ENCODE assay signal across 26 cellular contexts in genomic region chr2:135064149-135064548, GRCh38. TPM values are rescaled to one million over a fixed set of nuclear protein-coding genes. Genes with fewer than 3 reads are reported as not detected.
A peak's percentile ranks its signal among the peaks of the same experiment; 100 is the strongest.
DNase-seq lines count a peak whose midpoint lies in the region; ATAC-seq and TF ChIP-seq lines count a peak whose summit lies in the region.
"Had no signal": no experiment of that assay in that cellular context is flagged by ENCODE, and none has a peak within 500 bp of the region (broad histone marks: within the 10 kb centered on the region; RNA-seq: fewer than 3 reads in every experiment).

No MANE protein-coding gene starts in this region.

- H3K4me3 ChIP-seq in GM23338 (no peak overlapping the region), ascending aorta (no peak overlapping the region), tibial artery (peak overlapping the region in 1 of 2 donors; percentile 9)
- H3K4me3 ChIP-seq: BLaER1 treated with 17β-estradiol and CSF1 and Interleukin-3, amounts not matched to agents 10 nM and 100 nM; SK-N-MC had no signal

- peak overlapping the region; percentile 1 for H3K4me3 Mint-ChIP-seq in activated naive CD8-positive, alpha-beta T cell
- H3K4me3 Mint-ChIP-seq in activated naive CD8-positive, alpha-beta T cell treated with anti-CD3 and anti-CD28 coated beads, Interleukin-2, amount 50 U/mL, for 24 hours, result no peak overlapping the region
- H3K4me3 Mint-ChIP-seq in GM23338, result no peak overlapping the region
- H3K4me3 Mint-ChIP-seq: CD4-positive, alpha-beta memory T cell had no signal

- H4K20me1 ChIP-seq in GM23338 (replicated peaks; ENCODE audit: insufficient read depth), result peaks cover 13% of the 10 kb centered on the region

- peaks cover 39% of the 10 kb centered on the region for H3K36me3 Mint-ChIP-seq in activated naive CD8-positive, alpha-beta T cell
- H3K36me3 Mint-ChIP-seq in activated naive CD8-positive, alpha-beta T cell treated with anti-CD3 and anti-CD28 coated beads, Interleukin-2, amount 50 U/mL, for 24 hours (ENCODE audit: low read depth), result peaks cover 65% of the 10 kb centered on the region
- H3K36me3 Mint-ChIP-seq in GM23338 (ENCODE audit: low read depth), result peaks cover 65% of the 10 kb centered on the region

- H3K9me3 ChIP-seq in ascending aorta (no peaks in the 10 kb centered on the region), tibial artery (no peaks in the 10 kb centered on the region)

- ATAC-seq in activated naive CD8-positive, alpha-beta T cell treated with anti-CD3 and anti-CD28 coated beads, Interleukin-2, amount 50 U/mL, for 24 hours, result no peak
- no peak for ATAC-seq in GM23338
- ATAC-seq in esophagus mucosa, result no peak
- ATAC-seq in GM18873 (IDR thresholded peaks at IDR 0.05; ENCODE audit: low FRiP score, unreplicated experiment), result no peak
- ATAC-seq: HepG2 had no signal

- H3K4me2 ChIP-seq in GM23338, result no peak overlapping the region

- H3K9me3 Mint-ChIP-seq in activated naive CD8-positive, alpha-beta T cell (ENCODE audit: low read depth), result no peaks in the 10 kb centered on the region
- peaks cover 14% of the 10 kb centered on the region for H3K9me3 Mint-ChIP-seq in activated naive CD8-positive, alpha-beta T cell treated with anti-CD3 and anti-CD28 coated beads, Interleukin-2, amount 50 U/mL, for 24 hours
- H3K9me3 Mint-ChIP-seq in GM23338, result peaks cover 8% of the 10 kb centered on the region

- no peak for TF ChIP-seq CTCF in GM23338 (conservative IDR thresholded peaks at IDR 0.05; ENCODE audit: low read depth in 2 of 2)
- TF ChIP-seq CTCF in ascending aorta (IDR thresholded peaks at IDR 0.05), result no peak
- TF ChIP-seq CTCF in tibial artery (IDR thresholded peaks at IDR 0.05), result no peak

- H3K9me2 ChIP-seq in GM23338 (ENCODE audit: insufficient read depth), result no peaks in the 10 kb centered on the region

- no peak overlapping the region for H3K27ac Mint-ChIP-seq in activated naive CD8-positive, alpha-beta T cell
- H3K27ac Mint-ChIP-seq in activated naive CD8-positive, alpha-beta T cell treated with anti-CD3 and anti-CD28 coated beads, Interleukin-2, amount 50 U/mL, for 24 hours, result no peak overlapping the region
- 0 out of 2 replicates have a peak overlapping the region, but pooled peaks have one; percentile 0 for H3K27ac Mint-ChIP-seq in GM23338
- H3K27ac Mint-ChIP-seq: CD4-positive, alpha-beta memory T cell had no signal

- peaks cover 62% of the 10 kb centered on the region for H3K4me1 Mint-ChIP-seq in activated naive CD8-positive, alpha-beta T cell (ENCODE audit: low read depth)
- peaks cover 54% of the 10 kb centered on the region for H3K4me1 Mint-ChIP-seq in activated naive CD8-positive, alpha-beta T cell treated with anti-CD3 and anti-CD28 coated beads, Interleukin-2, amount 50 U/mL, for 24 hours
- no peaks in the 10 kb centered on the region for H3K4me1 Mint-ChIP-seq in GM23338

- H3K4me1 ChIP-seq in GM23338 (ENCODE audit: insufficient read depth), result no peaks in the 10 kb centered on the region
- peaks cover 0 to 14% of the 10 kb centered on the region in 2 donors for H3K4me1 ChIP-seq in ascending aorta
- peaks cover 0 to 44% (median 9%) of the 10 kb centered on the region in 4 donors for H3K4me1 ChIP-seq in tibial artery

- no peak overlapping the region for H2AFZ ChIP-seq in GM23338

- H3K27ac ChIP-seq in GM23338 (ENCODE audit: low read depth), result no peak overlapping the region
- peak overlapping the region; percentile 17 to 37 for H3K27ac ChIP-seq in ascending aorta
- H3K27ac ChIP-seq in tibial artery, result peak overlapping the region; percentile 34 to 49
- H3K27ac ChIP-seq: BLaER1 treated with 17β-estradiol and CSF1 and Interleukin-3, amounts not matched to agents 10 nM and 100 nM; SK-N-MC had no signal

- intact Hi-C loops in ascending aorta (cut with DNase I) (no loop called here), tibial artery (cut with DNase I; ENCODE audit: low total_unique reads) (no loop called here)

- DNase-seq in activated naive CD8-positive, alpha-beta T cell treated with anti-CD3 and anti-CD28 coated beads, Interleukin-2, amount 50 U/mL, for 24 hours, result no peak
- DNase-seq in GM23338 (ENCODE audit: low spot score), result no peak
- DNase-seq in ascending aorta (ENCODE audit: low spot score in 2 of 2), result no peak
- DNase-seq in tibial artery, result no peak
- DNase-seq: AML-193; CD4-positive, alpha-beta memory T cell; COR-L47; DMS53; Karpas-422; NCI-H1092 treated with DMSO at 0.1 percent for 48 hours; NCI-H1436; NCI-H187; NCI-H2171 treated with DMSO at 0.1 percent for 48 hours; NCI-H524; NCI-H748 treated with DMSO at 0.1 percent for 48 hours; SIG-M5 had no signal

- H3K27me3 Mint-ChIP-seq in activated naive CD8-positive, alpha-beta T cell, result no peaks in the 10 kb centered on the region
- no peaks in the 10 kb centered on the region for H3K27me3 Mint-ChIP-seq in activated naive CD8-positive, alpha-beta T cell treated with anti-CD3 and anti-CD28 coated beads, Interleukin-2, amount 50 U/mL, for 24 hours
- no peaks in the 10 kb centered on the region for H3K27me3 Mint-ChIP-seq in GM23338 (ENCODE audit: insufficient read depth, low read depth, poor library complexity)
- H3K27me3 Mint-ChIP-seq: CD4-positive, alpha-beta memory T cell had no signal

- H3F3A ChIP-seq in GM23338 (replicated peaks; ENCODE audit: low read depth), result no peaks in the 10 kb centered on the region

- peaks cover 3% of the 10 kb centered on the region for H3K36me3 ChIP-seq in GM23338 (ENCODE audit: insufficient read depth)
- peaks cover 12 to 24% of the 10 kb centered on the region in 2 donors for H3K36me3 ChIP-seq in ascending aorta
- peaks cover 0 to 23% (median 13%) of the 10 kb centered on the region in 3 donors for H3K36me3 ChIP-seq in tibial artery

- H3K27me3 ChIP-seq in GM23338 (ENCODE audit: insufficient read depth) (no peaks in the 10 kb centered on the region), ascending aorta (no peaks in the 10 kb centered on the region), tibial artery (no peaks in the 10 kb centered on the region)
- H3K27me3 ChIP-seq: BLaER1 treated with 17β-estradiol and CSF1 and Interleukin-3, amounts not matched to agents 10 nM and 100 nM had no signal

- H3K79me2 ChIP-seq in GM23338 (replicated peaks; ENCODE audit: insufficient read depth), result peaks cover 88% of the 10 kb centered on the region

TF ChIP-seq in GM23338, 12 proteins besides CTCF, POLR2A, EP300 and RAD21 (continues in another document):
- TF ChIP-seq EZH2phosphoT487 (IDR thresholded peaks at IDR 0.05; ENCODE audit: unreplicated experiment) (no peak), ZNF331 (CRISPR knock-in tag; IDR thresholded peaks at IDR 0.05; ENCODE audit: low read depth) (no peak), STAT1 (IDR thresholded peaks at IDR 0.05; ENCODE audit: unreplicated experiment) (no peak), POLR2AphosphoS5 (IDR thresholded peaks at IDR 0.05; ENCODE audit: low read depth) (no peak), NANOG (IDR thresholded peaks at IDR 0.05; ENCODE audit: borderline replicate concordance) (no peak)
- TF ChIP-seq, protein P1, sequence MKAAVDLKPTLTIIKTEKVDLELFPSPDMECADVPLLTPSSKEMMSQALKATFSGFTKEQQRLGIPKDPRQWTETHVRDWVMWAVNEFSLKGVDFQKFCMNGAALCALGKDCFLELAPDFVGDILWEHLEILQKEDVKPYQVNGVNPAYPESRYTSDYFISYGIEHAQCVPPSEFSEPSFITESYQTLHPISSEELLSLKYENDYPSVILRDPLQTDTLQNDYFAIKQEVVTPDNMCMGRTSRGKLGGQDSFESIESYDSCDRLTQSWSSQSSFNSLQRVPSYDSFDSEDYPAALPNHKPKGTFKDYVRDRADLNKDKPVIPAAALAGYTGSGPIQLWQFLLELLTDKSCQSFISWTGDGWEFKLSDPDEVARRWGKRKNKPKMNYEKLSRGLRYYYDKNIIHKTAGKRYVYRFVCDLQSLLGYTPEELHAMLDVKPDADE (IDR thresholded peaks at IDR 0.05), result no peak

RNA-seq across cellular contexts. Expression of gene RAB3GAP1, which starts 12.1 kb away (rescaled TPM):
- 32.2 and 40.4 TPM in 2 replicates for total RNA-seq in GM23338 (2014; rRNA removed; shearing (Covaris generic))
- 22.5 and 25.1 TPM in 2 replicates for polyA plus RNA-seq in GM23338 (2016; fragmentation: Nextera tagmentation; extraction: Ambion mirVana)
- 14.8 TPM for total RNA-seq in ascending aorta
- 31.0 TPM for total RNA-seq in esophagus mucosa

RNA-seq across cellular contexts. Expression of gene MAP3K19, which starts 16.9 kb away (rescaled TPM):
- total RNA-seq in GM23338 (2014; rRNA removed; shearing (Covaris generic)), result not detected in 2 replicates
- polyA plus RNA-seq in GM23338 (2016; fragmentation: Nextera tagmentation; extraction: Ambion mirVana), result not detected in 2 replicates
- total RNA-seq in ascending aorta, result not detected
- total RNA-seq in esophagus mucosa, result not detected
- total RNA-seq: CD4-positive, alpha-beta memory T cell; Daoy; G401; HepG2; HT1080 had no signal
- polyA plus RNA-seq: AG04450; CD4-positive, alpha-beta memory T cell; HepG2 had no signal
